In the genomic region with DNA sequence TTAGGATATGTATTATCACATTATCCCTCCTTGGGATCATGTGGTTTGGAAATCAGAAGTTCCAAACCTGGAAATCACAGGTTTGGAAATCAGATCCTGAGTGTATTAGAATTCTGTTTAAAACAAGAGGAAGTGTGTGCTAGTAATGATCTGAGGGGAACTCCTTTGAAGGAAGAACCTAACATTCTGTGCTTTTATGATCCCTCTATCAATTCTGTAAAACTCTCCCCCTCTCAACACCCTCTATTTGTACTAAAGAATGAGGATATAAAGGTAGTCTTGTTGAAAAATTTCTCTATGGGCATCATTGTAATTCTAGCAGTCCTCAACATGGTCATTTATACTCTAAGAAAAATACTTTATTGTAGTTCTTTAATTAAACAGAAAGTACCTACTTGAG, we compare ENCODE assay signal across 14 cellular contexts.
DNase-seq lines count a peak whose midpoint lies in the region; ATAC-seq and TF ChIP-seq lines count a peak whose summit lies in the region.
"Had no signal": no experiment of that assay in that cellular context is flagged by ENCODE, and none has a peak within 500 bp of the region (broad histone marks: within the 10 kb centered on the region; RNA-seq: fewer than 3 reads in every experiment).

No MANE protein-coding gene starts in this region.

- H3K27me3 ChIP-seq in left ventricle myocardium inferior (ENCODE audit: low read depth) (no peaks in the 10 kb centered on the region), heart right ventricle (no peaks in the 10 kb centered on the region), left lung (no peaks in the 10 kb centered on the region)

- ATAC-seq in heart right ventricle (no peak), left lung (no peak), HG02973 (IDR thresholded peaks at IDR 0.05; ENCODE audit: unreplicated experiment) (no peak), HG03520 (IDR thresholded peaks at IDR 0.05; ENCODE audit: unreplicated experiment) (no peak)
- ATAC-seq: Right ventricle myocardium inferior had no signal

- H3K9me3 ChIP-seq in left ventricle myocardium inferior (replicated peaks): no peaks in the 10 kb centered on the region
- H3K9me3 ChIP-seq in heart right ventricle: no peaks in the 10 kb centered on the region
- H3K9me3 ChIP-seq in left lung: no peaks in the 10 kb centered on the region
- H3K9me3 ChIP-seq: HAP-1 had no signal

- peak overlapping the region; percentile 53 for H3K27ac ChIP-seq in left ventricle myocardium inferior (replicated peaks)
- peak overlapping the region in 3 of 10 donors; percentile 6 to 33 (median 19) for H3K27ac ChIP-seq in heart right ventricle
- peak overlapping the region; percentile 36 for H3K27ac ChIP-seq in caudate nucleus (ENCODE audit: low read depth, low read length)
- peak overlapping the region in 1 of 2 donors; percentile 31 for H3K27ac ChIP-seq in left lung

- intact Hi-C loops in left ventricle myocardium inferior (cut with micrococcal nuclease): no loop called here
- intact Hi-C loops in heart right ventricle (cut with DNase I): loop anchor here in 1 of 10 donors (10.0 kb wide), 1 partner anchor 97 kb away; the partner anchor contains the start of gene SRGAP1
- intact Hi-C loops in left lung (cut with DNase I): loop anchor here in 1 of 2 donors (10.0 kb wide), 1 partner anchor 153 kb away; no protein-coding TSS in a partner anchor

- DNase-seq in left ventricle myocardium inferior: no peak
- no peak for DNase-seq in heart right ventricle
- peak in 1 of 61 donors; percentile 13 for DNase-seq in caudate nucleus (lab: John Stamatoyannopoulos, UW)
- DNase-seq in midbrain (lab: John Stamatoyannopoulos, UW): peak; percentile 49
- DNase-seq in left lung: no peak
- DNase-seq in dedifferentiated amniotic fluid mesenchymal stem cell (ENCODE audit: extremely low spot score): no peak
- DNase-seq: DMS79 treated with DMSO at 0.1 percent for 48 hours, NCI-H187, NCI-H774 had no signal

- H3K4me1 ChIP-seq in left ventricle myocardium inferior (peaks cover 47% of the 10 kb centered on the region), heart right ventricle (peaks cover 2 to 65% (median 38%) of the 10 kb centered on the region in 9 donors), left lung (peaks cover 0 to 32% of the 10 kb centered on the region in 2 donors)

- H3K36me3 ChIP-seq in left ventricle myocardium inferior (no peaks in the 10 kb centered on the region), heart right ventricle (no peaks in the 10 kb centered on the region), left lung (no peaks in the 10 kb centered on the region)
- H3K36me3 ChIP-seq: HAP-1 had no signal

- H3K4me3 ChIP-seq in left ventricle myocardium inferior (no peak overlapping the region), heart right ventricle (no peak overlapping the region), left lung (no peak overlapping the region)
- H3K4me3 ChIP-seq: HAP-1, SK-N-MC had no signal

- TF ChIP-seq CTCF in left ventricle myocardium inferior (IDR thresholded peaks at IDR 0.05; ENCODE audit: borderline replicate concordance): no peak
- TF ChIP-seq CTCF in heart right ventricle (IDR thresholded peaks at IDR 0.05): no peak
- no peak for TF ChIP-seq CTCF in left lung (IDR thresholded peaks at IDR 0.05)
